1 cellular context compared by ENCODE assay signal in the genomic region with DNA sequence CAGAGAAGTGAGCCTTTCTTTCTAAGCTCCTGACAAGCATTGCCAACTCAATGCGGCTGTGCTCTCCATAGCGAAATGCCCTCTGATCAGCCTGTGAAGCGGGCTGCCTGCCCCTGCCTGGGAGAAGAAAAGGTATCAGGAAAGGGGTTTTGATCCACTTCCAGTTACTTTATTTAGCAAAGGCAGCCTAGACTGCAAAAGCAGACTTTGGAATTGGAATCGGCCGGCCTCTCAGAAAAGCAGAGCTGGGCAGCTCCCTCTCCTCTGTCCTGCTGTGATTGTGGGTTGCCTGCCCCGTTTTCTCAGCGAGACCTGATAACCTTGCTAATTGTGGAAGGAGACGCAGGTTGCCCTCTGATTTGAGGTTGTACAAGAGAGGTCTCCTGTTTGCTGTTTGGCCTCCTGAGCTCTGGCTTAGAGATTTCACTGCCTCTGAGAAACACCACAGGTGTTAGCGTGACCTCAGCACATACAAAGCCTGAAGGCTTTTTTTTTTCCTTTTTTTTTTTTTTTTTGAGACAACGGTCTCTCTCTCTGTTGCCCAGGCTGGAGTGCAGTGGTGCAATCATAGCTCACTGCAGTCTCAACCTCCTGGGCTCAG.
TF ChIP-seq lines count a peak whose summit lies in the region.

No MANE protein-coding gene starts in this region.

TF ChIP-seq in HCT116, 20 proteins besides CTCF, POLR2A, EP300 and RAD21 (continued from another document):
- TF ChIP-seq ZBTB33 (IDR thresholded peaks at IDR 0.05; ENCODE audit: extremely low read depth, insufficient replicate concordance, low read length) (no peak), CEBPB (IDR thresholded peaks at IDR 0.05; ENCODE audit: low read depth) (no peak), ZNF274 (IDR thresholded peaks at IDR 0.05; ENCODE audit: low read depth, low read length) (no peak), MAX (IDR thresholded peaks at IDR 0.05) (no peak)
